15 cellular contexts compared by ENCODE assay signal in genomic region chr2:8659092-8659734, GRCh38. TPM values are rescaled to one million over a fixed set of nuclear protein-coding genes. Genes with fewer than 3 reads are reported as not detected.
DNase-seq lines count a peak whose midpoint lies in the region; ATAC-seq and TF ChIP-seq lines count a peak whose summit lies in the region.
"Had no signal": no experiment of that assay in that cellular context is flagged by ENCODE, and none has a peak within 500 bp of the region (broad histone marks: within the 10 kb centered on the region; RNA-seq: fewer than 3 reads in every experiment).

No MANE protein-coding gene starts in this region.

- TF ChIP-seq CTCF in left ventricle myocardium inferior (IDR thresholded peaks at IDR 0.05; ENCODE audit: borderline replicate concordance): no peak
- TF ChIP-seq CTCF in Panc1 (IDR thresholded peaks at IDR 0.05): no peak
- no peak for TF ChIP-seq CTCF in upper lobe of right lung (IDR thresholded peaks at IDR 0.05)

- intact Hi-C loops in left ventricle myocardium inferior (cut with micrococcal nuclease) (no loop called here), Right ventricle myocardium inferior (cut with DNase I) (no loop called here), Panc1 (cut with micrococcal nuclease; ENCODE audit: unreplicated experiment) (no loop called here), upper lobe of right lung (cut with DNase I) (no loop called here)

- no peak overlapping the region for H3K4me3 ChIP-seq in left ventricle myocardium inferior
- no peak overlapping the region for H3K4me3 ChIP-seq in Panc1 (ENCODE audit: low read depth in 2 of 2, low read length in 2 of 2)
- no peak overlapping the region for H3K4me3 ChIP-seq in upper lobe of right lung
- H3K4me3 ChIP-seq: breast epithelium, SJSA1 had no signal

- H3K9me3 ChIP-seq in left ventricle myocardium inferior (replicated peaks) (no peaks in the 10 kb centered on the region), Panc1 (ENCODE audit: control insufficient read depth, insufficient read depth, low read depth, low read length) (no peaks in the 10 kb centered on the region), upper lobe of right lung (no peaks in the 10 kb centered on the region)
- H3K9me3 ChIP-seq: breast epithelium, neutrophil, SJSA1 had no signal

- H3K27me3 ChIP-seq in left ventricle myocardium inferior (ENCODE audit: low read depth) (no peaks in the 10 kb centered on the region), Panc1 (ENCODE audit: control insufficient read depth, insufficient read depth, low read length) (no peaks in the 10 kb centered on the region), upper lobe of right lung (no peaks in the 10 kb centered on the region)
- H3K27me3 ChIP-seq: breast epithelium, SJSA1 had no signal

- ATAC-seq in Right ventricle myocardium inferior (no peak), Panc1 (peak; percentile 26; the same call in 1 of the 2 replicates), upper lobe of right lung (no peak), HG02973 (IDR thresholded peaks at IDR 0.05; ENCODE audit: unreplicated experiment) (no peak)
- ATAC-seq: activated naive CD4-positive, alpha-beta T cell treated with anti-CD3 and anti-CD28 coated beads, Interleukin-2, amount 50 U/mL, for 72 hours had no signal

- CTCF ChIA-PET in Panc1 (lab: Charles Lee): no interaction called here

- BruUV-seq in Panc1 (replicated peaks; lab: Mats Ljungman, UMichigan): no TSS peak

- POLR2A ChIA-PET in Panc1 (lab: Charles Lee): no interaction called here

- in situ Hi-C loops in Panc1 (cut with HindIII; ENCODE audit: low pct_unique_long_range_greater_than_20kb, low sequenced_read_pairs): no loop called here

- no peaks in the 10 kb centered on the region for H3K36me3 ChIP-seq in left ventricle myocardium inferior
- no peaks in the 10 kb centered on the region for H3K36me3 ChIP-seq in Panc1 (ENCODE audit: control insufficient read depth, insufficient read depth, low read length)
- no peaks in the 10 kb centered on the region for H3K36me3 ChIP-seq in upper lobe of right lung
- H3K36me3 ChIP-seq: breast epithelium, neutrophil, SJSA1 had no signal

- H3K4me1 ChIP-seq in left ventricle myocardium inferior: peaks cover 17% of the 10 kb centered on the region
- H3K4me1 ChIP-seq in Panc1 (ENCODE audit: control insufficient read depth, insufficient read depth, low read length): 0 out of 2 replicates have a peak, but pooled peaks cover 3% of the 10 kb centered on the region
- no peaks in the 10 kb centered on the region for H3K4me1 ChIP-seq in upper lobe of right lung
- H3K4me1 ChIP-seq: breast epithelium had no signal

- H3K27ac ChIP-seq in left ventricle myocardium inferior (replicated peaks) (peak overlapping the region; percentile 27), Panc1 (ENCODE audit: low read length) (no peak overlapping the region), upper lobe of right lung (no peak overlapping the region)
- H3K27ac ChIP-seq: breast epithelium, KMS-11, neutrophil, SJSA1 had no signal

- DNase-seq in left ventricle myocardium inferior (no peak), Right ventricle myocardium inferior (ENCODE audit: missing footprints) (no peak), Panc1 (ENCODE audit: low read depth, low spot score) (no peak), left kidney (ENCODE audit: low read depth, low spot score) (peak; percentile 37), upper lobe of right lung (peak; percentile 44), COR-L47 (lab: John Stamatoyannopoulos, UW) (no peak), NCI-H2107 treated with DMSO at 0.1 percent for 48 hours (lab: John Stamatoyannopoulos, UW; ENCODE audit: unreplicated experiment) (no peak)
- DNase-seq: HCEC 1CT, NCI-H187 treated with DMSO at 0.1 percent for 48 hours had no signal

RNA-seq across cellular contexts. Expression of gene ID2, which starts 22.6 kb away (rescaled TPM):
- 32.2 TPM for total RNA-seq in left ventricle myocardium inferior
- 31.3 TPM for total RNA-seq in Right ventricle myocardium inferior
- 2.1 TPM for total RNA-seq in Panc1 (2021; ENCODE audit: unreplicated experiment)
- polyA plus RNA-seq in Panc1 (2012; ENCODE audit: insufficient read length): 2.1 TPM
- total RNA-seq in upper lobe of right lung: 99.5 TPM

Comparison
In these comparisons a context has a peak if more than half of its experiments do, and no peak if none do; other contexts are left out.
1. DNase-seq: peak in left kidney (single experiment) and upper lobe of right lung (single experiment); none in left ventricle myocardium inferior (single experiment), Right ventricle myocardium inferior (single experiment), Panc1 (single experiment), COR-L47 (single experiment) and NCI-H2107 treated with DMSO at 0.1 percent for 48 hours (single experiment).
2. RNA of gene ID2, which starts 22.6 kb away (total RNA-seq): 99.5 TPM in upper lobe of right lung (single experiment), 32.2 TPM in left ventricle myocardium inferior (single experiment) and 31.3 TPM in Right ventricle myocardium inferior (single experiment); 2.1 TPM in Panc1 (single experiment); every median in the first group is over 10 times any median in the second.